8 cellular contexts compared by ENCODE assay signal in the genomic region with DNA sequence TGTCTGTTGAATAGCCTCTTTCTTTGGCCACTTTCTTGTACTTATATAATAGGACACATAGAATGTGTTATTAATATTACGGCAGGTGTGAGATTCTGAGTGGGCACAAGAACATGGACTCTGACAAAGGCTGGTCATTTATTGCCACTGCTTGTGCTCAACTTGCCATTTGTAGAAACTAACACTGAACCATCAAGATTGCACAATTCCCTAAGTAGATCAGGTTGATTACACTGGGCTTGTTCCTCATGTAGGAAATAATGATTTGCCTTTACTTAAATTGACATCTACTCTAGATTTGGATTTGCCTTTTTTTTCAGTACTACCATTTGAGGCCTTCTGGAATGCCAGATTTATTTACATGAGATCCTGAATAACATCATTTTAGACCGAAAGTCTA.
"Had no signal": no experiment of that assay in that cellular context is flagged by ENCODE, and none has a peak within 500 bp of the region (broad histone marks: within the 10 kb centered on the region; RNA-seq: fewer than 3 reads in every experiment).

No MANE protein-coding gene starts in this region.

- H3K27ac ChIP-seq: GM23248 had no signal

- H3K9ac ChIP-seq: GM23248 had no signal

- H2AFZ ChIP-seq: GM23248 had no signal

- H3K27ac Mint-ChIP-seq: HFFc6 had no signal

- ATAC-seq: HCT116 had no signal

- H3K36me3 ChIP-seq: HAP-1 had no signal

- H3K4me3 ChIP-seq: GM23248, HAP-1 had no signal

- H3K9me3 ChIP-seq: HAP-1 had no signal

- H3K9me3 Mint-ChIP-seq: HFFc6 had no signal

- DNase-seq: GM23248, GOT3, H7, HFFc6, KBM-7 had no signal

- H3K4me3 Mint-ChIP-seq: HFFc6 had no signal

- FAIRE-seq: HTR-8/SVneo had no signal
